In genomic region chr2:180050246-180050645, GRCh38 we compare ENCODE assay signal across 25 cellular contexts.
"Had no signal": no experiment of that assay in that cellular context is flagged by ENCODE, and none has a peak within 500 bp of the region (broad histone marks: within the 10 kb centered on the region; RNA-seq: fewer than 3 reads in every experiment).

No MANE protein-coding gene starts in this region.

- H3K27me3 ChIP-seq: body of pancreas, colonic mucosa, gastroesophageal sphincter, suprapubic skin, transverse colon, uterus had no signal

- H3K27me3 Mint-ChIP-seq: progenitor cell of endocrine pancreas had no signal

- H3K36me3 Mint-ChIP-seq: activated CD4-positive, alpha-beta memory T cell treated with anti-CD3 and anti-CD28 coated beads for 36 hours; activated naive CD4-positive, alpha-beta T cell treated with anti-CD3 and anti-CD28 coated beads, Interleukin-2, amount 50 U/mL, for 72 hours had no signal

- H3K4me3 Mint-ChIP-seq: activated B cell treated with CpG ODN at 0.5 μM for 24 hours; activated CD4-positive, alpha-beta memory T cell treated with anti-CD3 and anti-CD28 coated beads for 36 hours; activated T-helper 1 cell treated with anti-CD3 and anti-CD28 coated beads, Interleukin-12 subunit alpha, Interleukin-12 subunit beta, Interleukin-2, Interleukin-4 antibody, amounts not matched to agents 30 ng/mL and 10 ng/mL and 1 ng/mL, durations not matched to agents 14 hours and 24 hours and 36 hours; nephron progenitor cell; stimulated activated naive CD8-positive, alpha-beta T cell treated with anti-CD3 and anti-CD28 coated beads, Interleukin-15, amount 100 ng/mL, for 72 hours had no signal

- H3K4me1 Mint-ChIP-seq: activated B cell treated with CpG ODN at 0.5 μM for 24 hours; nephron progenitor cell; stimulated activated naive CD8-positive, alpha-beta T cell treated with anti-CD3 and anti-CD28 coated beads, Interleukin-15, amount 100 ng/mL, for 72 hours had no signal

- H3K4me1 ChIP-seq: body of pancreas, colonic mucosa, gastroesophageal sphincter, heart left ventricle, left ventricle myocardium inferior, suprapubic skin, transverse colon, uterus had no signal

- DNase-seq: activated B cell treated with CpG ODN at 0.5 μM for 24 hours; activated CD4-positive, alpha-beta memory T cell treated with anti-CD3 and anti-CD28 coated beads for 36 hours; activated CD4-positive, alpha-beta T cell treated with anti-CD3 and anti-CD28 coated beads for 4 hours; activated gamma-delta T cell treated with Interleukin-2 at 50 U/mL for 16 hours; activated T-cell treated with anti-CD3 and anti-CD28 coated beads for 4 hours; amygdala; body of pancreas; central memory CD4-positive, alpha-beta T cell; colonic mucosa; heart left ventricle; kidney glomerular epithelial cell; left ventricle myocardium inferior; mammary epithelial cell; nephron progenitor cell; occipital lobe; right cardiac atrium; stimulated activated naive CD8-positive, alpha-beta T cell treated with anti-CD3 and anti-CD28 coated beads, Interleukin-15, amount 100 ng/mL, for 72 hours; transverse colon; uterus had no signal

- H3K9me3 ChIP-seq: body of pancreas, colonic mucosa, gastroesophageal sphincter, heart left ventricle, left ventricle myocardium inferior, suprapubic skin, transverse colon, uterus had no signal

- H3K9me3 Mint-ChIP-seq: activated T-helper 1 cell treated with anti-CD3 and anti-CD28 coated beads, Interleukin-12 subunit alpha, Interleukin-12 subunit beta, Interleukin-2, Interleukin-4 antibody, amounts not matched to agents 30 ng/mL and 10 ng/mL and 1 ng/mL, durations not matched to agents 14 hours and 24 hours and 36 hours had no signal

- H3K4me3 ChIP-seq: body of pancreas, colonic mucosa, gastroesophageal sphincter, heart left ventricle, left ventricle myocardium inferior, skin epidermis, suprapubic skin, transverse colon, uterus had no signal

- ATAC-seq: activated naive CD4-positive, alpha-beta T cell treated with anti-CD3 and anti-CD28 coated beads, Interleukin-2, amount 50 U/mL, for 72 hours; body of pancreas; gastroesophageal sphincter; heart left ventricle; right cardiac atrium; stimulated activated naive CD8-positive, alpha-beta T cell treated with anti-CD3 and anti-CD28 coated beads, Interleukin-15, amount 100 ng/mL, for 72 hours had no signal

- H3K27ac Mint-ChIP-seq: activated B cell treated with CpG ODN at 0.5 μM for 24 hours; activated CD4-positive, alpha-beta memory T cell treated with anti-CD3 and anti-CD28 coated beads for 36 hours; activated naive CD4-positive, alpha-beta T cell treated with anti-CD3 and anti-CD28 coated beads, Interleukin-2, amount 50 U/mL, for 72 hours; activated T-helper 1 cell treated with anti-CD3 and anti-CD28 coated beads, Interleukin-12 subunit alpha, Interleukin-12 subunit beta, Interleukin-2, Interleukin-4 antibody, amounts not matched to agents 30 ng/mL and 10 ng/mL and 1 ng/mL, durations not matched to agents 14 hours and 24 hours and 36 hours; nephron progenitor cell; progenitor cell of endocrine pancreas; stimulated activated naive CD8-positive, alpha-beta T cell treated with anti-CD3 and anti-CD28 coated beads, Interleukin-15, amount 100 ng/mL, for 72 hours had no signal

- H3K36me3 ChIP-seq: colonic mucosa, gastroesophageal sphincter, heart left ventricle, left ventricle myocardium inferior, suprapubic skin, transverse colon, uterus had no signal

- H3K27ac ChIP-seq: body of pancreas, colonic mucosa, gastroesophageal sphincter, heart left ventricle, left ventricle myocardium inferior, skin epidermis, suprapubic skin, transverse colon, uterus had no signal
